ENCODE assay signal across 6 cellular contexts in genomic region chr16:32281910-32282309, GRCh38. TPM values are rescaled to one million over a fixed set of nuclear protein-coding genes. Genes with fewer than 3 reads are reported as not detected.
"Had no signal": no experiment of that assay in that cellular context is flagged by ENCODE, and none has a peak within 500 bp of the region (broad histone marks: within the 10 kb centered on the region; RNA-seq: fewer than 3 reads in every experiment).

No MANE protein-coding gene starts in this region.

RNA-seq across cellular contexts. Expression of gene TP53TG3D, which starts 28.8 kb away (rescaled TPM):
- total RNA-seq: activated B cell treated with CpG ODN at 0.5 μM for 24 hours; activated CD4-positive, alpha-beta memory T cell treated with anti-CD3 and anti-CD28 coated beads, Interleukin-2, amount 10 ng/mL, durations not matched to agents 7 days and 5 days; activated naive CD4-positive, alpha-beta T cell treated with anti-CD3 and anti-CD28 coated beads for 36 hours; activated T-helper 1 cell treated with anti-CD3 and anti-CD28 coated beads, Interleukin-12 subunit alpha, Interleukin-12 subunit beta, Interleukin-2, Interleukin-4 antibody, amounts not matched to agents 30 ng/mL and 10 ng/mL and 1 ng/mL, durations not matched to agents 14 hours and 24 hours and 36 hours; astrocyte; body of pancreas had no signal
